Comparison of ENCODE assay signal across 8 cellular contexts in the genomic region with DNA sequence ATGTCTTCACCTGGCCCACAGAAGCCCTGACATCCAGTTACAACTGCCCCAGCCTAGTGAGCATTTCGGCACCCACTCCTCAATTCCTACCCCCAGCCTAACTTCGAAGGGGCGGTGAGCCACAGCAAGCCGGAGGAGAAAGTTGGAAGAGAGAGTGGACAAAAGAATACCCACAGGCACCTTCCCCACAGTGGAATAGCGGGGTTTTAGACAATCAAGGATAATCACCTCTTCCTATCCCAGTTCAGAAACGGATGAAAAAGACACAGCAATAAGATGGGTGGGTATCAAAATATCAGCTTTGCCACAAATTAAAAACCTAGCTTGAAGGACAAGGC. TPM values are rescaled to one million over a fixed set of nuclear protein-coding genes. Genes with fewer than 3 reads are reported as not detected.
DNase-seq lines count a peak whose midpoint lies in the region; ATAC-seq and TF ChIP-seq lines count a peak whose summit lies in the region.

No MANE protein-coding gene starts in this region.

- H3K27me3 ChIP-seq in Panc1 (ENCODE audit: control insufficient read depth, insufficient read depth, low read length): no peaks in the 10 kb centered on the region

- in situ Hi-C loops in Panc1 (cut with HindIII; ENCODE audit: low pct_unique_long_range_greater_than_20kb, low sequenced_read_pairs): no loop called here

- CTCF ChIA-PET in Panc1 (lab: Charles Lee): no interaction called here

- H3K4me3 ChIP-seq in GM08714 (ENCODE audit: low read length) (peak overlapping the region; percentile 81; the same call in 1 of the 2 replicates), Panc1 (ENCODE audit: low read depth in 2 of 2, low read length in 2 of 2) (peak overlapping the region; percentile 55 to 63), epithelial cell of esophagus (ENCODE audit: low read length) (peak overlapping the region; percentile 73)

- DNase-seq in Panc1 (ENCODE audit: low read depth, low spot score): no peak
- no peak for DNase-seq in epithelial cell of esophagus (ENCODE audit: low read depth)
- peak; percentile 12 for DNase-seq in retina
- no peak for DNase-seq in NCI-H2107 treated with DMSO at 0.1 percent for 48 hours (lab: John Stamatoyannopoulos, UW; ENCODE audit: unreplicated experiment)
- no peak for DNase-seq in effector CD4-positive, alpha-beta T cell
- no peak for DNase-seq in stimulated activated CD8-positive, alpha-beta memory T cell treated with anti-CD3 and anti-CD28 coated beads, Interleukin-4, amount 100 ng/mL, for 48 hours
- no peak for DNase-seq in left lobe of liver (ENCODE audit: low spot score)

- no TSS peak for BruUV-seq in Panc1 (replicated peaks; lab: Mats Ljungman, UMichigan)

- H3K9me3 ChIP-seq in Panc1 (ENCODE audit: control insufficient read depth, insufficient read depth, low read depth, low read length): no peaks in the 10 kb centered on the region

- POLR2A ChIA-PET in Panc1 (lab: Charles Lee): no interaction called here

- H3K36me3 ChIP-seq in Panc1 (ENCODE audit: control insufficient read depth, insufficient read depth, low read length): peaks cover 3% of the 10 kb centered on the region; the same call in 1 of the 2 replicates

- TF ChIP-seq CTCF in Panc1 (IDR thresholded peaks at IDR 0.05) (no peak), epithelial cell of esophagus (IDR thresholded peaks at IDR 0.05; ENCODE audit: insufficient read depth, low read depth, low read length, missing control alignments) (no peak)

- peak overlapping the region; percentile 74 for H3K27ac ChIP-seq in Panc1 (ENCODE audit: low read length)

- intact Hi-C loops in Panc1 (cut with micrococcal nuclease; ENCODE audit: unreplicated experiment): no loop called here

- no peak for ATAC-seq in Panc1
- no peak for ATAC-seq in left lobe of liver

- peaks cover 11% of the 10 kb centered on the region for H3K4me1 ChIP-seq in Panc1 (ENCODE audit: control insufficient read depth, insufficient read depth, low read length)

RNA-seq across cellular contexts. Expression of a gene that starts 1.3 kb away (rescaled TPM):
- total RNA-seq in Panc1 (2021; ENCODE audit: unreplicated experiment): 111 TPM
- polyA plus RNA-seq in Panc1 (2012; ENCODE audit: insufficient read length): 86.2 TPM
- total RNA-seq in left lobe of liver: 67.9 TPM

RNA-seq across cellular contexts. Expression of a gene that starts 45.6 kb away (rescaled TPM):
- total RNA-seq in Panc1 (2021; ENCODE audit: unreplicated experiment): 0.26 TPM
- 0.50 TPM for polyA plus RNA-seq in Panc1 (2012; ENCODE audit: insufficient read length)
- 0.40 TPM for total RNA-seq in left lobe of liver

RNA-seq across cellular contexts. Expression of a gene that starts 55.5 kb away (rescaled TPM):
- total RNA-seq in Panc1 (2021; ENCODE audit: unreplicated experiment) (95.0 TPM), left lobe of liver (46.9 TPM)
- 45.3 TPM for polyA plus RNA-seq in Panc1 (2012; ENCODE audit: insufficient read length)

RNA-seq across cellular contexts. Expression of a gene that starts 56.2 kb away (rescaled TPM):
- 10.7 TPM for total RNA-seq in Panc1 (2021; ENCODE audit: unreplicated experiment)
- 10.1 TPM for polyA plus RNA-seq in Panc1 (2012; ENCODE audit: insufficient read length)
- total RNA-seq in left lobe of liver: 6.0 TPM
